In the genomic region with DNA sequence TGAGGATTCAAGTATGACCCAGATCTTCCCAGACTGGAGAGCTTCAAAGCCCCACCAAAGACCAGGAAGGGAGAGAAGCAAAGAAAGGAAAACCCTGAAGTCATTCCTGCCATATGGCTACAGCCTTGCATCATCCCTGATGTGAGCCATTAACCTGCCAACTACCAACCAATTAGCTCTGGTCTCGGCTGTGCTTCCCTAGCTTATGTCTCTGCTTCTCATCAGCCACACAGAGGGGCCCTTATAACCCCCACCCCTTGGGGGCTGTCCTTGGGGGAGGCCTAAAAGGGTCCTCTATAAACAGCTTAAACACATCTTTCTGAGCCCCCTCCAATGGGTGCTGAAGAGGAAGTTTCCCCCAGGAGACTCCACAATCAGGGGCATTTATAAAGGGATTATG, we compare ENCODE assay signal across 22 cellular contexts. TPM values are rescaled to one million over a fixed set of nuclear protein-coding genes. Genes with fewer than 3 reads are reported as not detected.
DNase-seq lines count a peak whose midpoint lies in the region; ATAC-seq and TF ChIP-seq lines count a peak whose summit lies in the region.
"Had no signal": no experiment of that assay in that cellular context is flagged by ENCODE, and none has a peak within 500 bp of the region (broad histone marks: within the 10 kb centered on the region; RNA-seq: fewer than 3 reads in every experiment).

No MANE protein-coding gene starts in this region.

- H3K4me3 Mint-ChIP-seq in stimulated activated naive B cell treated with anti-CD40 and anti-IgM and Interleukin-4, amounts not matched to agents 10 μg/mL and 1 μg/mL and 100 μg/mL, for 72 hours: no peak overlapping the region
- H3K4me3 Mint-ChIP-seq: CD4-positive, alpha-beta T cell had no signal

- no peak overlapping the region for H3K27ac Mint-ChIP-seq in stimulated activated naive B cell treated with anti-CD40 and anti-IgM and Interleukin-4, amounts not matched to agents 10 μg/mL and 1 μg/mL and 100 μg/mL, for 72 hours
- H3K27ac Mint-ChIP-seq: CD4-positive, alpha-beta T cell had no signal

- no peak for ATAC-seq in stimulated activated naive B cell treated with anti-CD40 and anti-IgM and Interleukin-4, amounts not matched to agents 10 μg/mL and 1 μg/mL and 100 μg/mL, for 72 hours (replicated peaks)
- ATAC-seq in HG03139 (IDR thresholded peaks at IDR 0.05; ENCODE audit: unreplicated experiment): no peak
- ATAC-seq: HepG2 had no signal

- TF ChIP-seq CTCF in AG10803 (conservative IDR thresholded peaks at IDR 0.05; ENCODE audit: low read length): no peak

- H3K9me3 Mint-ChIP-seq in stimulated activated naive B cell treated with anti-CD40 and anti-IgM and Interleukin-4, amounts not matched to agents 10 μg/mL and 1 μg/mL and 100 μg/mL, for 72 hours: peaks cover 3 to 6% of the 10 kb centered on the region in 2 donors
- H3K9me3 Mint-ChIP-seq: CD4-positive, alpha-beta T cell had no signal

- H3K4me1 Mint-ChIP-seq in stimulated activated naive B cell treated with anti-CD40 and anti-IgM and Interleukin-4, amounts not matched to agents 10 μg/mL and 1 μg/mL and 100 μg/mL, for 72 hours: no peaks in the 10 kb centered on the region

- peak; percentile 27 for DNase-seq in AG10803 (ENCODE audit: low read depth)
- DNase-seq in NCI-H1694 (lab: John Stamatoyannopoulos, UW): peak; percentile 71
- DNase-seq in NCI-H524 treated with DMSO at 0.1 percent for 48 hours (lab: John Stamatoyannopoulos, UW): peak; percentile 23
- DNase-seq in cerebellum (ENCODE audit: low spot score): peak; percentile 51
- DNase-seq in stimulated activated naive B cell treated with anti-CD40 and anti-IgM and Interleukin-4, amounts not matched to agents 10 μg/mL and 1 μg/mL and 100 μg/mL, for 72 hours: no peak
- DNase-seq in GDM1 (lab: John Stamatoyannopoulos, UW): no peak
- no peak for DNase-seq in substantia nigra (lab: John Stamatoyannopoulos, UW)
- DNase-seq: Caco-2; CD4-positive, alpha-beta T cell; DMS53; EL; GOT3; KG1; NCI-H1417 treated with DMSO at 0.1 percent for 48 hours; NCI-H2081 treated with DMSO at 0.1 percent for 48 hours; NCI-H226; OCI-M1; SHP77; SK-N-SH had no signal

- H3K27me3 Mint-ChIP-seq in stimulated activated naive B cell treated with anti-CD40 and anti-IgM and Interleukin-4, amounts not matched to agents 10 μg/mL and 1 μg/mL and 100 μg/mL, for 72 hours: peaks cover 30 to 32% of the 10 kb centered on the region in 2 donors

- H3K36me3 Mint-ChIP-seq in stimulated activated naive B cell treated with anti-CD40 and anti-IgM and Interleukin-4, amounts not matched to agents 10 μg/mL and 1 μg/mL and 100 μg/mL, for 72 hours: peaks cover 0 to 3% of the 10 kb centered on the region in 2 donors

- H3K27ac ChIP-seq in substantia nigra (ENCODE audit: low read depth, low read length, poor library complexity, severe bottlenecking): no peak overlapping the region

- no peak overlapping the region for H3K4me3 ChIP-seq in AG10803 (ENCODE audit: low read length)

RNA-seq across cellular contexts. Expression of a gene that starts 52.8 kb away (rescaled TPM):
- total RNA-seq in cerebellum: 0.09 TPM
- total RNA-seq: A172; CD4-positive, alpha-beta T cell; HepG2 had no signal

Comparison
In these comparisons a context has a peak if more than half of its experiments do, and no peak if none do; other contexts are left out.
1. DNase-seq: peak in AG10803 (single experiment), NCI-H1694 (single experiment), NCI-H524 treated with DMSO at 0.1 percent for 48 hours (single experiment) and cerebellum (single experiment); none in stimulated activated naive B cell treated with anti-CD40 and anti-IgM and Interleukin-4, amounts not matched to agents 10 μg/mL and 1 μg/mL and 100 μg/mL, for 72 hours (single experiment), GDM1 (single experiment) and substantia nigra (0 of 49).